In genomic region chr9:73845954-73846690, GRCh38 we compare ENCODE assay signal across 24 cellular contexts.
A peak's percentile ranks its signal among the peaks of the same experiment; 100 is the strongest.
DNase-seq lines count a peak whose midpoint lies in the region; ATAC-seq and TF ChIP-seq lines count a peak whose summit lies in the region.
"Had no signal": no experiment of that assay in that cellular context is flagged by ENCODE, and none has a peak within 500 bp of the region (broad histone marks: within the 10 kb centered on the region; RNA-seq: fewer than 3 reads in every experiment).

No MANE protein-coding gene starts in this region.

- no peak overlapping the region for H3K4me2 ChIP-seq in mesendoderm (ENCODE audit: low read length)

- TF ChIP-seq CTCF in glutamatergic neuron (IDR thresholded peaks at IDR 0.05; ENCODE audit: partially characterized antibody, unreplicated experiment) (no peak), prostate gland (IDR thresholded peaks at IDR 0.05) (no peak)

- H3K27ac ChIP-seq in mesendoderm (ENCODE audit: low read depth, low read length) (peak overlapping the region; percentile 44), prostate gland (no peak overlapping the region)
- H3K27ac ChIP-seq: C4-2B, left lung, thoracic aorta had no signal

- no CpG with 5 or more reads among the region's 7 CpGs for WGBS in mesendoderm (ENCODE audit: extremely low coverage, insufficient coverage, low lambda C conversion rate)
- WGBS in prostate gland: 69% methylated on average over 7 of the region's 7 CpGs

- H3K4me3 ChIP-seq in NT2/D1 (ENCODE audit: insufficient read length, low read depth): no peak overlapping the region
- no peak overlapping the region for H3K4me3 ChIP-seq in mesendoderm (ENCODE audit: low read length)
- no peak overlapping the region for H3K4me3 ChIP-seq in prostate gland
- H3K4me3 ChIP-seq: GM12878, left lung, thoracic aorta had no signal

- no peaks in the 10 kb centered on the region for H3K9me3 Mint-ChIP-seq in glutamatergic neuron (ENCODE audit: unreplicated experiment)
- H3K9me3 Mint-ChIP-seq: activated naive CD8-positive, alpha-beta T cell treated with anti-CD3 and anti-CD28 coated beads for 36 hours had no signal

- H3K79me2 ChIP-seq in mesendoderm (ENCODE audit: control insufficient read depth, insufficient read depth, low read length): no peaks in the 10 kb centered on the region

- H2BK15ac ChIP-seq in mesendoderm (replicated peaks; ENCODE audit: low read depth): peak overlapping the region; percentile 45

- no peak overlapping the region for H2AK5ac ChIP-seq in mesendoderm (ENCODE audit: low read length)

- H3K9me3 ChIP-seq in NT2/D1 (ENCODE audit: insufficient read depth, low read length) (no peaks in the 10 kb centered on the region), prostate gland (no peaks in the 10 kb centered on the region)
- H3K9me3 ChIP-seq: left lung, thoracic aorta had no signal

- no peaks in the 10 kb centered on the region for H3K27me3 Mint-ChIP-seq in glutamatergic neuron (ENCODE audit: unreplicated experiment)
- H3K27me3 Mint-ChIP-seq: activated naive CD8-positive, alpha-beta T cell treated with anti-CD3 and anti-CD28 coated beads for 36 hours had no signal

- peaks cover 2% of the 10 kb centered on the region for H3K4me1 Mint-ChIP-seq in glutamatergic neuron (ENCODE audit: low read depth, unreplicated experiment)
- H3K4me1 Mint-ChIP-seq: activated naive CD8-positive, alpha-beta T cell treated with anti-CD3 and anti-CD28 coated beads for 36 hours had no signal

- peak; percentile 15 for ATAC-seq in HG03280 (IDR thresholded peaks at IDR 0.05; ENCODE audit: unreplicated experiment)
- ATAC-seq: left lung; stimulated activated naive CD8-positive, alpha-beta T cell treated with anti-CD3 and anti-CD28 coated beads, Interleukin-15, Interleukin-2, amounts not matched to agents 100 U/mL and 50 U/mL, for 24 hours had no signal

- H4K5ac ChIP-seq in mesendoderm (ENCODE audit: low read length): no peak overlapping the region

- no peak overlapping the region for H4K8ac ChIP-seq in mesendoderm (ENCODE audit: low read depth, low read length)

- H3K27me3 ChIP-seq in NT2/D1 (ENCODE audit: insufficient read depth, insufficient read length) (no peaks in the 10 kb centered on the region), mesendoderm (ENCODE audit: insufficient read depth, low read length, poor library complexity) (no peaks in the 10 kb centered on the region), prostate gland (replicated peaks; ENCODE audit: insufficient read depth) (no peaks in the 10 kb centered on the region)
- H3K27me3 ChIP-seq: left lung had no signal

- no peak overlapping the region for H3K18ac ChIP-seq in mesendoderm (ENCODE audit: low read length)

- no peak overlapping the region for H2BK5ac ChIP-seq in mesendoderm (ENCODE audit: low read length)

- H3K4ac ChIP-seq in mesendoderm (ENCODE audit: low read depth, low read length): no peak overlapping the region

- H2BK120ac ChIP-seq in mesendoderm (ENCODE audit: low read depth, low read length): no peak overlapping the region

- H3K56ac ChIP-seq in mesendoderm (ENCODE audit: low read length): peak overlapping the region; percentile 58

- no peak overlapping the region for H3K27ac Mint-ChIP-seq in glutamatergic neuron (ENCODE audit: unreplicated experiment)
- H3K27ac Mint-ChIP-seq: activated naive CD8-positive, alpha-beta T cell treated with anti-CD3 and anti-CD28 coated beads for 36 hours; T-helper 2 cell treated with Interferon-gamma antibody and Interleukin-4, amounts not matched to agents 5 μg/mL and 100 μg/mL, for 36 hours had no signal

- H3K36me3 ChIP-seq in NT2/D1 (ENCODE audit: insufficient read depth, insufficient read length, low read length) (no peaks in the 10 kb centered on the region), mesendoderm (ENCODE audit: control insufficient read depth, insufficient read depth, low read length) (no peaks in the 10 kb centered on the region), prostate gland (no peaks in the 10 kb centered on the region)
- H3K36me3 ChIP-seq: left lung, thoracic aorta had no signal

- DNase-seq in NT2/D1 (ENCODE audit: low read depth, low spot score) (peak; percentile 13), fibroblast of gingiva (ENCODE audit: low read depth) (peak; percentile 49), mesendoderm (peak; percentile 28), glutamatergic neuron (no peak), DMS53 (lab: John Stamatoyannopoulos, UW) (no peak), prostate gland (ENCODE audit: low spot score) (no peak), NCI-H146 treated with DMSO at 0.1 percent for 48 hours (lab: John Stamatoyannopoulos, UW; ENCODE audit: unreplicated experiment) (no peak)
- DNase-seq: activated CD4-positive, alpha-beta T cell treated with anti-CD3 and anti-CD28 coated beads for 4 hours; activated CD8-positive, alpha-beta memory T cell treated with anti-CD3 and anti-CD28 coated beads for 24 hours; activated effector memory CD4-positive, alpha-beta T cell treated with Interleukin-2 at 50 U/mL for 16 hours; activated naive CD8-positive, alpha-beta T cell treated with anti-CD3 and anti-CD28 coated beads for 36 hours; head of caudate nucleus; IMR-90; left lung; mesenchymal stem cell; NCI-H1048; NCI-H2029 treated with DMSO at 0.1 percent for 48 hours; NCI-H446 treated with DMSO at 0.1 percent for 48 hours; stimulated activated naive CD8-positive, alpha-beta T cell treated with anti-CD3 and anti-CD28 coated beads, Interleukin-15, Interleukin-2, amounts not matched to agents 100 U/mL and 50 U/mL, for 24 hours had no signal

- H3K9ac ChIP-seq in NT2/D1 (ENCODE audit: insufficient read length, low read depth) (no peak overlapping the region), mesendoderm (ENCODE audit: low read length) (no peak overlapping the region)

- no peak for TF ChIP-seq POLR2A in prostate gland (IDR thresholded peaks at IDR 0.05)

- H3K4me3 Mint-ChIP-seq in glutamatergic neuron (ENCODE audit: unreplicated experiment): no peak overlapping the region
- H3K4me3 Mint-ChIP-seq: activated naive CD8-positive, alpha-beta T cell treated with anti-CD3 and anti-CD28 coated beads for 36 hours; T-helper 2 cell treated with Interferon-gamma antibody and Interleukin-4, amounts not matched to agents 5 μg/mL and 100 μg/mL, for 36 hours had no signal

- H3K23ac ChIP-seq in mesendoderm (ENCODE audit: low read length): no peak overlapping the region

- intact Hi-C loops in prostate gland (cut with DNase I): no loop called here

- no peaks in the 10 kb centered on the region for H3K36me3 Mint-ChIP-seq in glutamatergic neuron (ENCODE audit: unreplicated experiment)
- H3K36me3 Mint-ChIP-seq: activated naive CD8-positive, alpha-beta T cell treated with anti-CD3 and anti-CD28 coated beads for 36 hours had no signal

- H3K4me1 ChIP-seq in NT2/D1 (ENCODE audit: insufficient read depth, insufficient read length) (no peaks in the 10 kb centered on the region), mesendoderm (ENCODE audit: control insufficient read depth, low read depth, low read length) (peaks cover 2% of the 10 kb centered on the region), prostate gland (replicated peaks) (no peaks in the 10 kb centered on the region)
- H3K4me1 ChIP-seq: left lung had no signal

- no peaks in the 10 kb centered on the region for H3K79me1 ChIP-seq in mesendoderm (ENCODE audit: low read length)

Comparison
In these comparisons a context has a peak if more than half of its experiments do, and no peak if none do; other contexts are left out.
1. DNase-seq: peak in NT2/D1 (single experiment), fibroblast of gingiva (single experiment) and mesendoderm (single experiment); none in glutamatergic neuron (single experiment), DMS53 (single experiment), prostate gland (single experiment) and NCI-H146 treated with DMSO at 0.1 percent for 48 hours (single experiment).